ENCODE assay signal across 11 cellular contexts in genomic region chr1:246527402-246528088, GRCh38. TPM values are rescaled to one million over a fixed set of nuclear protein-coding genes. Genes with fewer than 3 reads are reported as not detected.
DNase-seq lines count a peak whose midpoint lies in the region; ATAC-seq, FAIRE-seq and TF ChIP-seq lines count a peak whose summit lies in the region.
"Had no signal": no experiment of that assay in that cellular context is flagged by ENCODE, and none has a peak within 500 bp of the region (broad histone marks: within the 10 kb centered on the region; RNA-seq: fewer than 3 reads in every experiment).

No MANE protein-coding gene starts in this region.

- no peak for FAIRE-seq in HepG2 (lab: Jason Lieb, UNC)

- no peak for TF ChIP-seq RAD21 in HepG2 (CRISPR knock-in tag; IDR thresholded peaks at IDR 0.05)

- H3K4me1 Mint-ChIP-seq in HFFc6 (ENCODE audit: low read depth), result peaks cover 6% of the 10 kb centered on the region

- peaks cover 16% of the 10 kb centered on the region for H3K36me3 Mint-ChIP-seq in HFFc6 (ENCODE audit: low read depth)

- BruUV-seq in Panc1 (replicated peaks; lab: Mats Ljungman, UMichigan) (no TSS peak), HepG2 (replicated peaks; lab: Mats Ljungman, UMichigan) (no TSS peak), A673 (replicated peaks; lab: Mats Ljungman, UMichigan) (no TSS peak)

- H3K9me3 ChIP-seq in Panc1 (ENCODE audit: control insufficient read depth, insufficient read depth, low read depth, low read length), result peaks cover 5% of the 10 kb centered on the region; the same call in 1 of the 2 replicates
- H3K9me3 ChIP-seq in HepG2 (ENCODE audit: low read length), result peaks cover 14% of the 10 kb centered on the region
- H3K9me3 ChIP-seq in A673 (ENCODE audit: low read depth, low read length, poor library complexity, severe bottlenecking), result peaks cover 9% of the 10 kb centered on the region
- peaks cover 9 to 10% of the 10 kb centered on the region in 2 donors for H3K9me3 ChIP-seq in breast epithelium

- TF ChIP-seq EP300 in HepG2 (IDR thresholded peaks at IDR 0.05; ENCODE audit: low read depth in 2 of 2, low read length in 2 of 2) (no peak), HepG2 (CRISPR knock-in tag; IDR thresholded peaks at IDR 0.05; ENCODE audit: borderline replicate concordance) (no peak)

- CTCF ChIA-PET in Panc1 (lab: Charles Lee), result no interaction called here
- CTCF ChIA-PET in HepG2 (lab: Yijun Ruan, JAX; ENCODE audit: low intra/inter-chr PET ratio, low total read pairs), result no interaction called here
- CTCF ChIA-PET in A673 (lab: Charles Lee), result no interaction called here

- no peak overlapping the region for H2AFZ ChIP-seq in HepG2 (ENCODE audit: low read length)

- no peak overlapping the region for H3K4me3 Mint-ChIP-seq in HFFc6

- H3K27me3 ChIP-seq in Panc1 (ENCODE audit: control insufficient read depth, insufficient read depth, low read length), result no peaks in the 10 kb centered on the region; the same call in none of the 2 replicates
- H3K27me3 ChIP-seq in HepG2 (ENCODE audit: control insufficient read depth in 1 of 2, insufficient read depth in 2 of 2, low read length in 2 of 2), result peaks cover 0 to 3% of the 10 kb centered on the region in 2 experiments; a peak in 1 of 5 replicates
- no peaks in the 10 kb centered on the region for H3K27me3 ChIP-seq in A673 (replicated peaks; ENCODE audit: insufficient read depth, low read depth, low read length, poor library complexity)
- no peaks in the 10 kb centered on the region for H3K27me3 ChIP-seq in breast epithelium
- H3K27me3 ChIP-seq: upper lobe of left lung had no signal

- H3K4me3 ChIP-seq in GM12865 (ENCODE audit: low read depth, low read length) (no peak overlapping the region), Panc1 (ENCODE audit: low read depth in 2 of 2, low read length in 2 of 2) (no peak overlapping the region), HepG2 (replicated peaks in 1 of 3; ENCODE audit: insufficient read depth in 1 of 3, low read depth in 2 of 3, low read length in 3 of 3) (peak overlapping the region in 2 of 3 experiments; percentile 29 to 57; a peak in 4 of 6 replicates), A673 (ENCODE audit: low read depth, low read length, poor library complexity, severe bottlenecking) (no peak overlapping the region), breast epithelium (no peak overlapping the region)
- H3K4me3 ChIP-seq: upper lobe of left lung had no signal

- 10% methylated on average over 4 of the region's 5 CpGs for WGBS in HepG2 (ENCODE audit: low lambda C conversion rate)

- ATAC-seq in GM21723 (IDR thresholded peaks at IDR 0.05; ENCODE audit: unreplicated experiment), result peak; percentile 69
- peak; percentile 40 for ATAC-seq in Panc1
- peak; percentile 64 for ATAC-seq in HepG2

- TF ChIP-seq CTCF in GM12865 (IDR thresholded peaks at IDR 0.05; ENCODE audit: insufficient read depth, low read depth, low read length, missing control alignments), result no peak
- no peak for TF ChIP-seq CTCF in Panc1 (IDR thresholded peaks at IDR 0.05)
- no peak for TF ChIP-seq CTCF in HepG2 (CRISPR knock-in tag; IDR thresholded peaks at IDR 0.05)
- TF ChIP-seq CTCF in HFFc6 (IDR thresholded peaks at IDR 0.05), result no peak
- no peak for TF ChIP-seq CTCF in A673 (conservative IDR thresholded peaks at IDR 0.05; ENCODE audit: low read depth, low read length)
- no peak for TF ChIP-seq CTCF in breast epithelium (IDR thresholded peaks at IDR 0.05)

- no peaks in the 10 kb centered on the region for H4K20me1 ChIP-seq in HepG2 (ENCODE audit: insufficient read depth, low read length)

- H3K27ac ChIP-seq in Panc1 (ENCODE audit: low read length) (no peak overlapping the region), HepG2 (ENCODE audit: extremely low read length, insufficient read depth, low read length) (no peak overlapping the region), A673 (ENCODE audit: low read depth, low read length, poor library complexity, severe bottlenecking) (no peak overlapping the region), breast epithelium (no peak overlapping the region)
- H3K27ac ChIP-seq: upper lobe of left lung had no signal

- in situ Hi-C loops in Panc1 (cut with HindIII; ENCODE audit: low pct_unique_long_range_greater_than_20kb, low sequenced_read_pairs) (no loop called here), HepG2 (cut with HindIII; ENCODE audit: extremely low pct_ligation_motif_present, low pct_unique_long_range_greater_than_20kb) (no loop called here)

- H3K9me3 Mint-ChIP-seq in HFFc6, result peaks cover 22% of the 10 kb centered on the region

- H3K79me2 ChIP-seq in HepG2 (ENCODE audit: insufficient read depth, low read length), result no peaks in the 10 kb centered on the region

- peaks cover 16% of the 10 kb centered on the region for H3K27me3 Mint-ChIP-seq in HFFc6 (ENCODE audit: insufficient read depth)

- H3K4me1 ChIP-seq in Panc1 (ENCODE audit: control insufficient read depth, insufficient read depth, low read length) (no peaks in the 10 kb centered on the region), HepG2 (ENCODE audit: insufficient read depth, low read length) (peaks cover 30% of the 10 kb centered on the region), A673 (ENCODE audit: insufficient read depth, low read length, poor library complexity, severe bottlenecking) (peaks cover 5% of the 10 kb centered on the region), breast epithelium (no peaks in the 10 kb centered on the region)

- H3K9ac ChIP-seq in HepG2 (ENCODE audit: insufficient read depth, low read depth, low read length), result no peak overlapping the region; the same call in none of the 2 replicates

- no peaks in the 10 kb centered on the region for H3K36me3 ChIP-seq in Panc1 (ENCODE audit: control insufficient read depth, insufficient read depth, low read length)
- no peaks in the 10 kb centered on the region for H3K36me3 ChIP-seq in HepG2 (replicated peaks in 1 of 2; ENCODE audit: control insufficient read depth in 1 of 2, insufficient read depth in 2 of 2, low read length in 2 of 2)
- no peaks in the 10 kb centered on the region for H3K36me3 ChIP-seq in A673 (ENCODE audit: insufficient read depth, low read length, poor library complexity, severe bottlenecking)
- H3K36me3 ChIP-seq in breast epithelium, result no peaks in the 10 kb centered on the region
- H3K36me3 ChIP-seq: upper lobe of left lung had no signal

- DNase-seq in GM12865 (ENCODE audit: low read depth) (peak; percentile 81), Panc1 (ENCODE audit: low read depth, low spot score) (no peak), HepG2 (ENCODE audit: low spot score) (no peak), HFFc6 (no peak), A673 (ENCODE audit: low spot score) (no peak), breast epithelium (ENCODE audit: low spot score in 2 of 2) (no peak)
- DNase-seq in activated CD4-positive, alpha-beta T cell treated with anti-CD3 and anti-CD28 coated beads for 48 hours, result no peak
- DNase-seq: kidney glomerular epithelial cell, NCI-H446 had no signal

- no peak overlapping the region for H3K27ac Mint-ChIP-seq in HFFc6

- intact Hi-C loops in Panc1 (cut with micrococcal nuclease; ENCODE audit: unreplicated experiment) (no loop called here), HepG2 (cut with micrococcal nuclease; ENCODE audit: unreplicated experiment) (no loop called here), A673 (cut with micrococcal nuclease; ENCODE audit: unreplicated experiment) (no loop called here), breast epithelium (cut with DNase I; ENCODE audit: low total_unique reads) (no loop called here)

- TF ChIP-seq POLR2A in HepG2 (IDR thresholded peaks at IDR 0.05; ENCODE audit: insufficient read depth in 1 of 2, low read depth in 2 of 2, low read length in 2 of 2) (no peak), breast epithelium (IDR thresholded peaks at IDR 0.05) (no peak)

- POLR2A ChIA-PET in Panc1 (lab: Charles Lee), result no interaction called here
- POLR2A ChIA-PET in HepG2 (lab: Yijun Ruan, JAX), result interaction anchor here (2.3 kb wide), 1 partner anchor 16 kb away, joined by 5 read pairs; no protein-coding TSS in a partner anchor
- POLR2A ChIA-PET in A673 (lab: Charles Lee; ENCODE audit: low non-redundant PET), result no interaction called here

- peak overlapping the region; percentile 63 for H3K4me2 ChIP-seq in HepG2 (ENCODE audit: low read depth, low read length)

RNA-seq across cellular contexts. Expression of gene SMYD3, which starts 20.5 kb away (rescaled TPM):
- total RNA-seq in Panc1 (2021; ENCODE audit: unreplicated experiment) (17.4 TPM), HepG2 (2016; rRNA removed; fragmentation: Illumina TruSeq; extraction: Trizol) (27.7 and 32.9 TPM in 2 replicates), A673 (2021) (29.0 and 40.8 TPM in 2 replicates), breast epithelium (10 to 100 TPM; 16.8 to 28.8 (median 19.5) TPM)
- 16.6 TPM for polyA plus RNA-seq in Panc1 (2012; ENCODE audit: insufficient read length)
- total RNA-seq in HepG2 (2016; cell fraction: cytosol; rRNA removed; fragmentation: Illumina TruSeq; extraction: Trizol; ENCODE audit: low read depth), result 54.0 and 56.1 TPM in 2 replicates
- 24.8 and 37.8 TPM in 2 replicates for total RNA-seq in HepG2 (2016; cell fraction: insoluble cytoplasmic fraction; rRNA removed; fragmentation: Illumina TruSeq; extraction: Trizol)
- total RNA-seq in HepG2 (2016; cell fraction: membrane; rRNA removed; fragmentation: Illumina TruSeq; extraction: Trizol), result 35.4 and 37.3 TPM in 2 replicates
- 28.7 and 30.4 TPM in 2 replicates for total RNA-seq in HepG2 (2016; cell fraction: nucleus; rRNA removed; fragmentation: Illumina TruSeq; extraction: Trizol)
- polyA plus RNA-seq in HepG2 (2011; rRNA removed), result 29.2 and 35.8 TPM in 2 replicates
- polyA plus RNA-seq in HepG2 (2011; cell fraction: cytosol; rRNA removed), result 19.7 and 23.0 TPM in 2 replicates
- 10.9 and 13.1 TPM in 2 replicates for polyA plus RNA-seq in HepG2 (2011; cell fraction: nucleus; rRNA removed)
- 44.3 and 60.7 TPM in 2 replicates for polyA plus RNA-seq in HepG2 (2012)
- 30.9 and 35.7 TPM in 2 replicates for polyA plus RNA-seq in HepG2 (2016; cell fraction: cytosol; fragmentation: Illumina TruSeq; extraction: Trizol; ENCODE audit: low read depth)
- polyA plus RNA-seq in HepG2 (2016; cell fraction: insoluble cytoplasmic fraction; fragmentation: Illumina TruSeq; extraction: Trizol; ENCODE audit: low read depth), result 37.3 and 37.7 TPM in 2 replicates
- 25.1 and 29.0 TPM in 2 replicates for polyA plus RNA-seq in HepG2 (2016; cell fraction: membrane; fragmentation: Illumina TruSeq; extraction: Trizol; ENCODE audit: low read depth)
- polyA plus RNA-seq in HepG2 (2016; cell fraction: nucleus; fragmentation: Illumina TruSeq; extraction: Trizol; ENCODE audit: insufficient read depth, low read depth), result 17.8 and 20.2 TPM in 2 replicates
- polyA minus RNA-seq in HepG2 (2011; rRNA and poly(A)+ RNA removed; ENCODE audit: low replicate concordance), result 37.6 and 43.7 TPM in 2 replicates
- polyA minus RNA-seq in HepG2 (2011; cell fraction: cytosol; rRNA and poly(A)+ RNA removed), result 11.4 and 12.4 TPM in 2 replicates
- polyA minus RNA-seq in HepG2 (2011; cell fraction: nucleus; rRNA and poly(A)+ RNA removed), result 59.6 and 65.0 TPM in 2 replicates
- 10 to 100 TPM; 28.4 to 37.9 (median 31.2) TPM for total RNA-seq in HFFc6 (2021; fragmentation: NEBNext Ultra II Directional; extraction: Animal tissue kit (Norgen Biotek cat#: 25700))

RNA-seq across cellular contexts. Expression of gene TFB2M, which starts 38.5 kb away (rescaled TPM):
- total RNA-seq in Panc1 (2021; ENCODE audit: unreplicated experiment), result 21.0 TPM
- 13.8 TPM for polyA plus RNA-seq in Panc1 (2012; ENCODE audit: insufficient read length)
- total RNA-seq in HepG2 (2016; rRNA removed; fragmentation: Illumina TruSeq; extraction: Trizol), result 31.4 and 45.9 TPM in 2 replicates
- total RNA-seq in HepG2 (2016; cell fraction: cytosol; rRNA removed; fragmentation: Illumina TruSeq; extraction: Trizol; ENCODE audit: low read depth), result 8.9 and 9.8 TPM in 2 replicates
- total RNA-seq in HepG2 (2016; cell fraction: insoluble cytoplasmic fraction; rRNA removed; fragmentation: Illumina TruSeq; extraction: Trizol), result 32.2 and 43.1 TPM in 2 replicates
- 9.8 and 12.0 TPM in 2 replicates for total RNA-seq in HepG2 (2016; cell fraction: membrane; rRNA removed; fragmentation: Illumina TruSeq; extraction: Trizol)
- total RNA-seq in HepG2 (2016; cell fraction: nucleus; rRNA removed; fragmentation: Illumina TruSeq; extraction: Trizol), result 17.5 and 20.5 TPM in 2 replicates
- 12.0 and 15.7 TPM in 2 replicates for polyA plus RNA-seq in HepG2 (2011; rRNA removed)
- polyA plus RNA-seq in HepG2 (2011; cell fraction: cytosol; rRNA removed), result 7.1 and 10.0 TPM in 2 replicates
- polyA plus RNA-seq in HepG2 (2011; cell fraction: nucleus; rRNA removed), result 5.1 and 5.6 TPM in 2 replicates
- 15.8 and 18.7 TPM in 2 replicates for polyA plus RNA-seq in HepG2 (2012)
- polyA plus RNA-seq in HepG2 (2016; cell fraction: cytosol; fragmentation: Illumina TruSeq; extraction: Trizol; ENCODE audit: low read depth), result 3.6 and 3.8 TPM in 2 replicates
- polyA plus RNA-seq in HepG2 (2016; cell fraction: insoluble cytoplasmic fraction; fragmentation: Illumina TruSeq; extraction: Trizol; ENCODE audit: low read depth), result 39.9 and 41.4 TPM in 2 replicates
- 6.0 and 6.8 TPM in 2 replicates for polyA plus RNA-seq in HepG2 (2016; cell fraction: membrane; fragmentation: Illumina TruSeq; extraction: Trizol; ENCODE audit: low read depth)
- polyA plus RNA-seq in HepG2 (2016; cell fraction: nucleus; fragmentation: Illumina TruSeq; extraction: Trizol; ENCODE audit: insufficient read depth, low read depth), result 21.1 and 23.0 TPM in 2 replicates
- polyA minus RNA-seq in HepG2 (2011; rRNA and poly(A)+ RNA removed; ENCODE audit: low replicate concordance), result 4.7 and 9.6 TPM in 2 replicates
- polyA minus RNA-seq in HepG2 (2011; cell fraction: cytosol; rRNA and poly(A)+ RNA removed), result 5.7 and 6.9 TPM in 2 replicates
- 13.8 and 14.8 TPM in 2 replicates for polyA minus RNA-seq in HepG2 (2011; cell fraction: nucleus; rRNA and poly(A)+ RNA removed)
- 10 to 100 TPM; 21.2 to 25.0 (median 23.0) TPM for total RNA-seq in HFFc6 (2021; fragmentation: NEBNext Ultra II Directional; extraction: Animal tissue kit (Norgen Biotek cat#: 25700))
- 18.0 and 21.1 TPM in 2 replicates for total RNA-seq in A673 (2021)
- total RNA-seq in breast epithelium, result 10 to 100 TPM in 2 of 3 donors, 1 to 10 TPM in 1; 9.0 to 15.5 (median 13.4) TPM

RNA-seq across cellular contexts. Expression of gene CNST, which starts 38.7 kb away (rescaled TPM):
- total RNA-seq in Panc1 (2021; ENCODE audit: unreplicated experiment) (18.5 TPM), HepG2 (2016; rRNA removed; fragmentation: Illumina TruSeq; extraction: Trizol) (12.4 and 15.7 TPM in 2 replicates), A673 (2021) (21.0 and 25.0 TPM in 2 replicates), breast epithelium (10 to 100 TPM; 25.9 to 30.9 (median 26.4) TPM)
- polyA plus RNA-seq in Panc1 (2012; ENCODE audit: insufficient read length), result 10.6 TPM
- 8.5 and 9.1 TPM in 2 replicates for total RNA-seq in HepG2 (2016; cell fraction: cytosol; rRNA removed; fragmentation: Illumina TruSeq; extraction: Trizol; ENCODE audit: low read depth)
- 12.0 and 15.5 TPM in 2 replicates for total RNA-seq in HepG2 (2016; cell fraction: insoluble cytoplasmic fraction; rRNA removed; fragmentation: Illumina TruSeq; extraction: Trizol)
- total RNA-seq in HepG2 (2016; cell fraction: membrane; rRNA removed; fragmentation: Illumina TruSeq; extraction: Trizol), result 7.1 and 7.9 TPM in 2 replicates
- 12.9 and 18.4 TPM in 2 replicates for total RNA-seq in HepG2 (2016; cell fraction: nucleus; rRNA removed; fragmentation: Illumina TruSeq; extraction: Trizol)
- 6.3 and 6.4 TPM in 2 replicates for polyA plus RNA-seq in HepG2 (2011; rRNA removed)
- polyA plus RNA-seq in HepG2 (2011; cell fraction: cytosol; rRNA removed), result 3.1 and 5.0 TPM in 2 replicates
- 5.9 and 6.8 TPM in 2 replicates for polyA plus RNA-seq in HepG2 (2011; cell fraction: nucleus; rRNA removed)
- 7.3 and 9.2 TPM in 2 replicates for polyA plus RNA-seq in HepG2 (2012)
- polyA plus RNA-seq in HepG2 (2016; cell fraction: cytosol; fragmentation: Illumina TruSeq; extraction: Trizol; ENCODE audit: low read depth), result 1.2 and 1.3 TPM in 2 replicates
- 9.3 and 11.1 TPM in 2 replicates for polyA plus RNA-seq in HepG2 (2016; cell fraction: insoluble cytoplasmic fraction; fragmentation: Illumina TruSeq; extraction: Trizol; ENCODE audit: low read depth)
- 2.1 and 2.4 TPM in 2 replicates for polyA plus RNA-seq in HepG2 (2016; cell fraction: membrane; fragmentation: Illumina TruSeq; extraction: Trizol; ENCODE audit: low read depth)
- polyA plus RNA-seq in HepG2 (2016; cell fraction: nucleus; fragmentation: Illumina TruSeq; extraction: Trizol; ENCODE audit: insufficient read depth, low read depth), result 14.1 and 14.2 TPM in 2 replicates
- 8.5 and 12.2 TPM in 2 replicates for polyA minus RNA-seq in HepG2 (2011; rRNA and poly(A)+ RNA removed; ENCODE audit: low replicate concordance)
- polyA minus RNA-seq in HepG2 (2011; cell fraction: cytosol; rRNA and poly(A)+ RNA removed), result 6.3 and 8.2 TPM in 2 replicates
- 35.5 and 40.3 TPM in 2 replicates for polyA minus RNA-seq in HepG2 (2011; cell fraction: nucleus; rRNA and poly(A)+ RNA removed)
- 10 to 100 TPM; 56.4 to 67.9 (median 59.6) TPM for total RNA-seq in HFFc6 (2021; fragmentation: NEBNext Ultra II Directional; extraction: Animal tissue kit (Norgen Biotek cat#: 25700))

Comparison
In these comparisons a context has a peak if more than half of its experiments do, and no peak if none do; other contexts are left out.
1. H3K4me3 ChIP-seq: peak in HepG2 (2 of 3); none in GM12865 (single experiment), Panc1 (0 of 2), A673 (single experiment) and breast epithelium (0 of 3).
2. Peak in every context shown above with its lines, with median percentiles within 50 percentile points of each other: ATAC-seq.